In genomic region chr9:20397348-20397747, GRCh38 we compare ENCODE assay signal across 20 cellular contexts.
DNase-seq lines count a peak whose midpoint lies in the region; ATAC-seq, FAIRE-seq and TF ChIP-seq lines count a peak whose summit lies in the region.
"Had no signal": no experiment of that assay in that cellular context is flagged by ENCODE, and none has a peak within 500 bp of the region (broad histone marks: within the 10 kb centered on the region; RNA-seq: fewer than 3 reads in every experiment).

No MANE protein-coding gene starts in this region.

- 21% methylated on average over 4 of the region's 4 CpGs; no CpG with 5 or more reads in 1 of the 2 experiments for WGBS in H1 (ENCODE audit: extremely low coverage in 1 of 2, insufficient coverage in 1 of 2, insufficient read length in 1 of 2, insufficient replicate concordance in 2 of 2, low coverage in 1 of 2, low lambda C conversion rate in 2 of 2, missing lambda C conversion rate in 1 of 2), 2 experiments

- no peak for ATAC-seq in CD4-positive, alpha-beta T cell (ENCODE audit: poor library complexity)
- peak; percentile 50 for ATAC-seq in GM18520 (IDR thresholded peaks at IDR 0.05; ENCODE audit: unreplicated experiment)
- ATAC-seq in HG02763 (IDR thresholded peaks at IDR 0.05; ENCODE audit: unreplicated experiment) = peak; percentile 56
- ATAC-seq: left colon had no signal

- peak overlapping the region in 1 of 2 experiments; percentile 32; a peak in 1 of 4 replicates for H3K4me2 ChIP-seq in H1 (ENCODE audit: insufficient read depth in 1 of 2, low read depth in 2 of 2, low read length in 2 of 2)

- no peak for TF ChIP-seq POLR2A in H1 (IDR thresholded peaks at IDR 0.05; ENCODE audit: control extremely low read depth in 1 of 2, low read depth in 2 of 2, low read length in 2 of 2)

- no peaks in the 10 kb centered on the region for H3K36me3 ChIP-seq in H1 (ENCODE audit: control insufficient read depth in 2 of 4, insufficient read depth in 4 of 4, low read length in 3 of 4)
- no peaks in the 10 kb centered on the region for H3K36me3 ChIP-seq in effector memory CD4-positive, alpha-beta T cell (ENCODE audit: control insufficient read depth, insufficient read depth, low read length)

- H2BK12ac ChIP-seq in H1 (ENCODE audit: low read depth, low read length) = no peak overlapping the region

- no peaks in the 10 kb centered on the region for H3K79me1 ChIP-seq in H1 (ENCODE audit: low read depth, low read length)

- H4K20me1 ChIP-seq in H1 (replicated peaks in 1 of 2; ENCODE audit: control insufficient read depth in 1 of 2, insufficient read depth in 2 of 2, low read length in 2 of 2) = no peaks in the 10 kb centered on the region

- no peak for TF ChIP-seq CTCF in CD4-positive, alpha-beta T cell (IDR thresholded peaks at IDR 0.05)
- TF ChIP-seq CTCF in H1 (IDR thresholded peaks at IDR 0.05; ENCODE audit: control extremely low read depth in 1 of 3, insufficient read depth in 1 of 3, low read depth in 1 of 3, low read length in 3 of 3) = no peak

- H3K23me2 ChIP-seq in H1 (ENCODE audit: low read depth, low read length) = no peaks in the 10 kb centered on the region

- no peaks in the 10 kb centered on the region for H3K27me3 ChIP-seq in CD4-positive, alpha-beta T cell (ENCODE audit: control insufficient read depth, insufficient read depth, low read length)
- H3K27me3 ChIP-seq in H1 (replicated peaks in 1 of 4; ENCODE audit: control insufficient read depth in 3 of 4, extremely low read depth in 1 of 4, insufficient read depth in 3 of 4, low read length in 3 of 4) = no peaks in the 10 kb centered on the region
- H3K27me3 ChIP-seq in effector memory CD4-positive, alpha-beta T cell (replicated peaks; ENCODE audit: control insufficient read depth, insufficient read depth, low read length, poor library complexity, severe bottlenecking) = no peaks in the 10 kb centered on the region

- H3K27ac Mint-ChIP-seq in CD4-positive, alpha-beta T cell = peak overlapping the region; percentile 25
- H3K27ac Mint-ChIP-seq: CD14-positive monocyte had no signal

- CTCF ChIA-PET in CD4-positive, alpha-beta T cell (lab: Charles Lee) = no interaction called here
- CTCF ChIA-PET in H1 (lab: Charles Lee; ENCODE audit: partially characterized antibody) = no interaction called here

- no peaks in the 10 kb centered on the region for H3K9me3 ChIP-seq in CD4-positive, alpha-beta T cell (ENCODE audit: control insufficient read depth, low read length)
- H3K9me3 ChIP-seq in H1 (ENCODE audit: insufficient read depth in 2 of 2, low read depth in 1 of 2, low read length in 1 of 2) = no peaks in the 10 kb centered on the region
- no peaks in the 10 kb centered on the region for H3K9me3 ChIP-seq in effector memory CD4-positive, alpha-beta T cell (ENCODE audit: control insufficient read depth, low read length)

- H3K23ac ChIP-seq in H1 (ENCODE audit: insufficient read length) = no peak overlapping the region

- H2BK120ac ChIP-seq in H1 (replicated peaks; ENCODE audit: low read depth, low read length) = no peak overlapping the region

- no peak overlapping the region for H3K14ac ChIP-seq in H1 (ENCODE audit: insufficient read length)

- no peak overlapping the region for H3K56ac ChIP-seq in H1 (replicated peaks; ENCODE audit: insufficient read length, low read depth, low read length)

- H3K18ac ChIP-seq in H1 (ENCODE audit: extremely low read depth, low read length) = no peak overlapping the region

- no peak overlapping the region for H2BK20ac ChIP-seq in H1 (ENCODE audit: low read length)

- peaks cover 42% of the 10 kb centered on the region for H3K36me3 Mint-ChIP-seq in CD4-positive, alpha-beta T cell (ENCODE audit: low read depth)

- H3K9me3 Mint-ChIP-seq in CD4-positive, alpha-beta T cell = no peaks in the 10 kb centered on the region
- H3K9me3 Mint-ChIP-seq: CD14-positive monocyte; central memory CD8-positive, alpha-beta T cell had no signal

- H2BK5ac ChIP-seq in H1 (ENCODE audit: low read depth, low read length) = no peak overlapping the region

- no peaks in the 10 kb centered on the region for H3K79me2 ChIP-seq in H1 (ENCODE audit: control insufficient read depth in 1 of 2, insufficient read depth in 2 of 2, low read length in 2 of 2)

- no peak overlapping the region for H3K4ac ChIP-seq in H1 (replicated peaks; ENCODE audit: insufficient read length, low read depth, low read length)

- H4K5ac ChIP-seq in H1 (ENCODE audit: insufficient read length, low read depth, low read length) = no peak overlapping the region

- POLR2A ChIA-PET in CD4-positive, alpha-beta T cell (lab: Charles Lee) = interaction anchor here (0.9 kb wide), 1 partner anchor 224 kb away, joined by 3 read pairs; no protein-coding TSS in a partner anchor
- POLR2A ChIA-PET in H1 (lab: Charles Lee; ENCODE audit: partially characterized antibody) = no interaction called here

- FAIRE-seq in H1 (lab: Jason Lieb, UNC) = peak; percentile 68

- no peak overlapping the region for H3K9ac ChIP-seq in H1 (replicated peaks in 1 of 4; ENCODE audit: extremely low read depth in 1 of 4, low read depth in 3 of 4, low read length in 3 of 4)

- H3K27me3 Mint-ChIP-seq in CD4-positive, alpha-beta T cell = no peaks in the 10 kb centered on the region
- H3K27me3 Mint-ChIP-seq: central memory CD8-positive, alpha-beta T cell had no signal

- no peak overlapping the region for H3K4me3 Mint-ChIP-seq in CD4-positive, alpha-beta T cell
- H3K4me3 Mint-ChIP-seq: CD14-positive monocyte; central memory CD8-positive, alpha-beta T cell had no signal

- no peak for TF ChIP-seq RAD21 in H1 (IDR thresholded peaks at IDR 0.05 in 1 of 2, conservative IDR thresholded peaks at IDR 0.05 in 1 of 2; ENCODE audit: low read depth in 2 of 2, low read length in 2 of 2)

- peaks cover 76% of the 10 kb centered on the region for H3K4me1 Mint-ChIP-seq in CD4-positive, alpha-beta T cell (ENCODE audit: low read depth)

- H4K8ac ChIP-seq in H1 (ENCODE audit: extremely low read depth, insufficient read depth, low read length) = no peak overlapping the region

- intact Hi-C loops in CD4-positive, alpha-beta T cell (cut with DNase I, micrococcal nuclease) = no loop called here

- H2AK5ac ChIP-seq in H1 (ENCODE audit: low read depth, low read length) = no peak overlapping the region

- H2BK15ac ChIP-seq in H1 (ENCODE audit: low read length) = no peak overlapping the region

- H4K91ac ChIP-seq in H1 (replicated peaks; ENCODE audit: insufficient read length, low read length) = no peak overlapping the region

- H3K4me1 ChIP-seq in H1 (replicated peaks in 1 of 4; ENCODE audit: control insufficient read depth in 3 of 4, insufficient read depth in 4 of 4, low read length in 3 of 4) = peaks cover 0 to 3% (median 2%) of the 10 kb centered on the region in 4 experiments; a peak in 4 of 7 replicates
- no peaks in the 10 kb centered on the region for H3K4me1 ChIP-seq in effector memory CD4-positive, alpha-beta T cell (ENCODE audit: control insufficient read depth, insufficient read depth, low read length, poor library complexity, severe bottlenecking)

- no peak; a peak in 1 of 3 replicates for TF ChIP-seq EP300 in H1 (IDR thresholded peaks at IDR 0.05; ENCODE audit: borderline replicate concordance in 1 of 2, low read depth in 2 of 2, low read length in 2 of 2)

- no peak overlapping the region for H3K27ac ChIP-seq in CD4-positive, alpha-beta T cell (ENCODE audit: low read depth, low read length)
- no peak overlapping the region for H3K27ac ChIP-seq in H1 (ENCODE audit: low read depth, low read length)
- no peak overlapping the region for H3K27ac ChIP-seq in effector memory CD4-positive, alpha-beta T cell (ENCODE audit: insufficient read depth, low read length, poor library complexity, severe bottlenecking)
- H3K27ac ChIP-seq: HL-60 had no signal

- no peak overlapping the region for H3K4me3 ChIP-seq in H1 (ENCODE audit: extremely low read depth in 1 of 4, insufficient read depth in 2 of 4, low read depth in 3 of 4, low read length in 4 of 4)
- H3K4me3 ChIP-seq in effector memory CD4-positive, alpha-beta T cell (ENCODE audit: insufficient read depth, low read depth, low read length, poor library complexity, severe bottlenecking) = no peak overlapping the region

- H2AFZ ChIP-seq in H1 (ENCODE audit: low read length) = no peak overlapping the region

- DNase-seq in CD4-positive, alpha-beta T cell = no peak
- DNase-seq in H1 (ENCODE audit: low read depth in 1 of 2, low spot score in 2 of 2) (no peak), middle frontal gyrus (ENCODE audit: extremely low spot score, low spot score) (no peak), GM19238 (ENCODE audit: insufficient read length, low spot score) (no peak)
- DNase-seq in stimulated activated CD4-positive, alpha-beta T cell treated with anti-CD3 and anti-CD28 coated beads, Interleukin-4, amount 100 ng/mL, for 1 hour = no peak
- DNase-seq in effector memory CD4-positive, alpha-beta T cell = no peak
- DNase-seq: ACHN; activated CD4-positive, alpha-beta T cell treated with anti-CD3 and anti-CD28 coated beads, Interleukin-2, amount 50 U/mL, for 1 hour; activated gamma-delta T cell treated with Interleukin-2 at 50 U/mL for 16 hours; aorta; foreskin melanocyte; left colon; NCI-H774; retina; SHP77 treated with DMSO at 0.1 percent for 48 hours had no signal

TF ChIP-seq in H1, 55 proteins besides CTCF, POLR2A, EP300 and RAD21:
- TF ChIP-seq ZNF274 (IDR thresholded peaks at IDR 0.05; ENCODE audit: borderline replicate concordance, extremely low read depth, low read length) (no peak), HDAC2 (IDR thresholded peaks at IDR 0.05; ENCODE audit: borderline replicate concordance in 1 of 2, low read depth in 2 of 2, low read length in 2 of 2) (0 out of 4 replicates have a peak, but pooled peaks of 1 of the 2 experiments have one; percentile 23), RNF2 (IDR thresholded peaks at IDR 0.05; ENCODE audit: borderline replicate concordance, low read depth, low read length, missing control alignments, poor library complexity, severe bottlenecking) (no peak), NANOG (IDR thresholded peaks at IDR 0.05; ENCODE audit: insufficient read depth, low read depth, low read length, poor library complexity, severe bottlenecking) (peak; percentile 80)
